In genomic region chr3:128689060-128689459, GRCh38 we compare ENCODE assay signal across 23 cellular contexts.
"Had no signal": no experiment of that assay in that cellular context is flagged by ENCODE, and none has a peak within 500 bp of the region (broad histone marks: within the 10 kb centered on the region; RNA-seq: fewer than 3 reads in every experiment).

No MANE protein-coding gene starts in this region.

- FAIRE-seq: HepG2, RCC 7860 had no signal

- H3K27me3 ChIP-seq: MG63, SJSA1 had no signal

- ATAC-seq: HepG2 had no signal

- H3K4me3 ChIP-seq: MG63, SJSA1, SK-N-MC had no signal

- DNase-seq: IMR-90, Karpas-422, KG1, MG63, NCI-H1092 treated with DMSO at 0.1 percent for 48 hours, NCI-H1436, NCI-H187, NCI-H2029, NCI-H2081 treated with DMSO at 0.1 percent for 48 hours, NCI-H2171, NCI-H226, NCI-H446, NCI-H510A, NCI-H524 treated with DMSO at 0.1 percent for 48 hours, NCI-H69, NCI-H774, Right ventricle myocardium superior, RPMI8226, SIG-M5 had no signal

- H3K36me3 ChIP-seq: MG63, SJSA1 had no signal
